Comparison of ENCODE assay signal across 10 cellular contexts in the genomic region with DNA sequence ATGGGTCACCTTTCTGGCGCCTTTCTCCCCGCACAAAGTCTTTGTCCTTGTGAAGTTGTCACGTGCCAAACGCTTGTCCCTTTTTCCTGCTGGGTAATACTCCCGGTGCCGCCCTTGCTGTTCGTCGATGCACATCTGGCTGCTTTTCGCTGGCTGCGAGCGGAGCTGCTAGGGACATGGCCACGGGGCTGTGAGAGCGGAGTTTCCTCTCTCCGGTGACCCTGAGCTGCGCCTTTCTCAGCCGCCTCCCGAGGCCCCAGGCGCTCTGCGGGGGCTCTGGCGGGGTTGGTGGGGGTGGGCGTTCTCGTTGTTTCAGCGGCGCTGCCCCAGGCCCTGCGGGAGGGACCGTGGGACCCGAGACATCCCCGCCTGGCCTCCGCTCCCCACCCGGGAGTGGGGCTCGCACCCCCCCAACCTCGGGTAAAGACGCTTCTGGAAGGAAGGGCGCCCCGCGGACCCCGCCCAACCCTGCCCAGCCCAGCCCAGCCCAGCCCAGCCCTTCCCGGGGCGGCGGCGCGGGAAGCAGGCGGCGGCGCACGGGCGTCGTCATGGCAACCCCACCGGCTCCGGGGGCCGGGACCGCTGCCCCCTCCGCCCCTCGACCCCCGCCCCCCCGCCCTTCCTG. TPM values are rescaled to one million over a fixed set of nuclear protein-coding genes. Genes with fewer than 3 reads are reported as not detected.
DNase-seq lines count a peak whose midpoint lies in the region; ATAC-seq and TF ChIP-seq lines count a peak whose summit lies in the region.
"Had no signal": no experiment of that assay in that cellular context is flagged by ENCODE, and none has a peak within 500 bp of the region (broad histone marks: within the 10 kb centered on the region; RNA-seq: fewer than 3 reads in every experiment).

No MANE protein-coding gene starts in this region.

- H3K4me1 ChIP-seq in NT2/D1 (ENCODE audit: insufficient read depth, insufficient read length): peaks cover 4% of the 10 kb centered on the region
- peaks cover 30% of the 10 kb centered on the region for H3K4me1 ChIP-seq in psoas muscle

- H3K4me3 ChIP-seq in NT2/D1 (ENCODE audit: insufficient read length, low read depth) (peak overlapping the region; percentile 35), psoas muscle (peak overlapping the region; percentile 34)

- H3K27me3 ChIP-seq in NT2/D1 (ENCODE audit: insufficient read depth, insufficient read length): peaks cover 16% of the 10 kb centered on the region
- peaks cover 0 to 49% (median 15%) of the 10 kb centered on the region in 3 donors for H3K27me3 ChIP-seq in psoas muscle (ENCODE audit: insufficient read depth in 3 of 3, low read length in 2 of 3)

- H3K9ac ChIP-seq in NT2/D1 (ENCODE audit: insufficient read length, low read depth): peak overlapping the region; percentile 72

- peak; percentile 36 for ATAC-seq in esophagus mucosa
- ATAC-seq in psoas muscle: no peak

- H3K36me3 ChIP-seq in NT2/D1 (ENCODE audit: insufficient read depth, insufficient read length, low read length): peaks cover 21% of the 10 kb centered on the region
- peaks cover 0 to 14% of the 10 kb centered on the region in 2 donors for H3K36me3 ChIP-seq in psoas muscle (ENCODE audit: insufficient read depth in 1 of 2, low read depth in 1 of 2)

- no peak for TF ChIP-seq CTCF in psoas muscle (IDR thresholded peaks at IDR 0.05)

- no peaks in the 10 kb centered on the region for H3K9me3 ChIP-seq in NT2/D1 (ENCODE audit: insufficient read depth, low read length)
- no peaks in the 10 kb centered on the region for H3K9me3 ChIP-seq in psoas muscle

- 1 to 3% (median 2%) methylated on average over 32 to 55 of the region's 56 CpGs for WGBS in psoas muscle, 3 donors

- no peak overlapping the region for H3K27ac ChIP-seq in psoas muscle
- H3K27ac ChIP-seq: HL-60 had no signal

- intact Hi-C loops in psoas muscle (cut with DNase I): no loop called here

- peak in 2 of 3 experiments; percentile 43 to 66 for DNase-seq in NCI-H1417 (lab: John Stamatoyannopoulos, UW)
- DNase-seq in NCI-H1417 treated with DMSO at 0.1 percent for 48 hours (lab: John Stamatoyannopoulos, UW): no peak
- DNase-seq in NT2/D1 (ENCODE audit: low read depth, low spot score): no peak
- DNase-seq in psoas muscle: peak; percentile 20 to 54
- DNase-seq in NK-92 (lab: John Stamatoyannopoulos, UW; ENCODE audit: unreplicated experiment): no peak
- no peak for DNase-seq in NCI-H526 (lab: John Stamatoyannopoulos, UW)
- no peak for DNase-seq in stimulated activated naive CD4-positive, alpha-beta T cell (lab: John Stamatoyannopoulos, UW)
- DNase-seq: AML-193 had no signal

RNA-seq across cellular contexts. Expression of a gene that starts 12.2 kb away (rescaled TPM):
- total RNA-seq in esophagus mucosa: 22.2 TPM
- total RNA-seq in psoas muscle: 10 to 100 TPM; 32.0 to 36.9 (median 33.6) TPM
- 10 to 100 TPM; 38.3 to 53.2 (median 45.6) TPM for polyA plus RNA-seq in psoas muscle

RNA-seq across cellular contexts. Expression of a gene that starts 31.1 kb away (rescaled TPM):
- total RNA-seq in esophagus mucosa (111 TPM), psoas muscle (10 to 100 TPM in 2 of 4 donors, 1 to 10 TPM in 2; 4.7 to 28.9 (median 10.0) TPM)
- polyA plus RNA-seq in psoas muscle: 10 to 100 TPM in 1 of 3 donors, 1 to 10 TPM in 2; 3.9 to 13.5 (median 6.5) TPM

Comparison
In these comparisons a context has a peak if more than half of its experiments do, and no peak if none do; other contexts are left out.
1. DNase-seq: peak in NCI-H1417 (2 of 3) and psoas muscle (2 of 2); none in NCI-H1417 treated with DMSO at 0.1 percent for 48 hours (single experiment), NT2/D1 (single experiment), NK-92 (single experiment), NCI-H526 (0 of 2) and stimulated activated naive CD4-positive, alpha-beta T cell (0 of 6).